Comparison of ENCODE assay signal across 16 cellular contexts in the genomic region with DNA sequence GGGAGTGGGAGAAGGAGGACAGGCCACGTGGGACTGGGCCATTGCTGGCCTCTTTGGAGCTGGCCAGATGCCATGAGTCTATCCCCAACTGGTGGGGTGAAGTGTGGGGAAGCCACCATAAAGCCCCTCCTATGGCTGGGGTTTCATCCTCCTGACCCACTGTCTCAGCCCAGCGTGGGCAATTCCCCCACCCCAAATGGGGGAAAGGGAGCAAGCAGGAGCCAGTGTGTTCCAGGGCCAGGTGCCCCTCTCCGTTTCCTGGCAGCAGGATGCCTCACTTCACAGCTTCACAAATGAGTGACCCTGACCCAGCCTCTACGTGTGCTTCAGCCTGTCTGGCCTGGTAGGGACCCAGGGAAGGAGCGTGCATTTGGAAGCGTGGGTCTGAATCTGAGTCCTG.
DNase-seq lines count a peak whose midpoint lies in the region; FAIRE-seq and TF ChIP-seq lines count a peak whose summit lies in the region.
"Had no signal": no experiment of that assay in that cellular context is flagged by ENCODE, and none has a peak within 500 bp of the region (broad histone marks: within the 10 kb centered on the region; RNA-seq: fewer than 3 reads in every experiment).

No MANE protein-coding gene starts in this region.

- POLR2A ChIA-PET in MCF 10A (lab: Yijun Ruan, JAX): no interaction called here

- CTCF ChIA-PET in MCF 10A (lab: Yijun Ruan, JAX): interaction anchor here (0.5 kb wide), 2 partner anchors 28 to 352 kb away, joined by 3 read pairs; no protein-coding TSS in a partner anchor

- FAIRE-seq in urothelium cell line (lab: Jason Lieb, UNC): no peak

- no peak overlapping the region for H3K27ac ChIP-seq in thyroid gland
- H3K27ac ChIP-seq: 22Rv1 had no signal

- H3K4me1 Mint-ChIP-seq in MCF 10A (ENCODE audit: insufficient read depth, unreplicated experiment): no peaks in the 10 kb centered on the region
- H3K4me1 Mint-ChIP-seq: CD14-positive monocyte, GM23338 had no signal

- no peaks in the 10 kb centered on the region for H3K27me3 ChIP-seq in thyroid gland

- intact Hi-C loops in thyroid gland (cut with DNase I): no loop called here
- intact Hi-C loops in MCF 10A (cut with micrococcal nuclease): no loop called here

- no peak for TF ChIP-seq CTCF in thyroid gland (IDR thresholded peaks at IDR 0.05)
- no peak for TF ChIP-seq CTCF in MCF 10A (IDR thresholded peaks at IDR 0.05; ENCODE audit: unreplicated experiment)

- H3K9me3 Mint-ChIP-seq in MCF 10A (ENCODE audit: unreplicated experiment): peaks cover 5% of the 10 kb centered on the region
- H3K9me3 Mint-ChIP-seq: CD8-positive, alpha-beta T cell; GM23338 had no signal

- no peak overlapping the region for H3K27ac Mint-ChIP-seq in MCF 10A (ENCODE audit: low read depth, unreplicated experiment)
- H3K27ac Mint-ChIP-seq: CD8-positive, alpha-beta T cell; GM23338 had no signal

- TF ChIP-seq POLR2A in thyroid gland (IDR thresholded peaks at IDR 0.05): no peak

- no peaks in the 10 kb centered on the region for H3K36me3 ChIP-seq in thyroid gland

- BruUV-seq in MCF 10A (replicated peaks; lab: Mats Ljungman, UMichigan): no TSS peak

- H3K36me3 Mint-ChIP-seq in MCF 10A (ENCODE audit: insufficient read depth, unreplicated experiment): no peaks in the 10 kb centered on the region
- H3K36me3 Mint-ChIP-seq: CD14-positive monocyte; CD8-positive, alpha-beta T cell had no signal

- no peak overlapping the region for H3K4me3 Mint-ChIP-seq in MCF 10A (ENCODE audit: unreplicated experiment)
- H3K4me3 Mint-ChIP-seq: CD14-positive monocyte; CD8-positive, alpha-beta T cell; GM23338 had no signal

- no peak overlapping the region for H3K4me3 ChIP-seq in thyroid gland (replicated peaks in 1 of 3)
- H3K4me3 ChIP-seq: GM23338 had no signal

- 32 to 36% methylated on average over 5 to 6 of the region's 6 CpGs for WGBS in thyroid gland, 2 donors

- no peaks in the 10 kb centered on the region for H3K9me3 ChIP-seq in thyroid gland

- DNase-seq in NCI-H1092 treated with DMSO at 0.1 percent for 48 hours (lab: John Stamatoyannopoulos, UW): peak; percentile 34
- no peak for DNase-seq in NCI-H1092 (lab: John Stamatoyannopoulos, UW)
- peak; percentile 13 for DNase-seq in activated CD8-positive, alpha-beta memory T cell treated with anti-CD3 and anti-CD28 coated beads, Interleukin-2, amount 50 U/mL, for 48 hours
- peak; percentile 40 for DNase-seq in islet precursor cell
- DNase-seq in thyroid gland: peak; percentile 42 to 58
- no peak for DNase-seq in dedifferentiated amniotic fluid mesenchymal stem cell (ENCODE audit: extremely low spot score)
- DNase-seq in urothelium cell line (ENCODE audit: low spot score): no peak
- DNase-seq in MCF 10A (ENCODE audit: unreplicated experiment): no peak
- DNase-seq: COR-L47, DND-41, GDM1, H7 had no signal

- peaks cover 0 to 8% of the 10 kb centered on the region in 2 donors for H3K4me1 ChIP-seq in thyroid gland

- no peaks in the 10 kb centered on the region for H3K27me3 Mint-ChIP-seq in MCF 10A (ENCODE audit: insufficient read depth, unreplicated experiment)

Comparison
In these comparisons a context has a peak if more than half of its experiments do, and no peak if none do; other contexts are left out.
1. DNase-seq: peak in NCI-H1092 treated with DMSO at 0.1 percent for 48 hours (single experiment), activated CD8-positive, alpha-beta memory T cell treated with anti-CD3 and anti-CD28 coated beads, Interleukin-2, amount 50 U/mL, for 48 hours (single experiment), islet precursor cell (single experiment) and thyroid gland (2 of 2); none in NCI-H1092 (single experiment), dedifferentiated amniotic fluid mesenchymal stem cell (single experiment), urothelium cell line (single experiment) and MCF 10A (single experiment).